In genomic region chr11:65060913-65061408, GRCh38 we compare ENCODE assay signal across 1 cellular context.
TF ChIP-seq lines count a peak whose summit lies in the region.

No MANE protein-coding gene starts in this region.

TF ChIP-seq in GM23338, 12 proteins besides CTCF, POLR2A, EP300 and RAD21:
- TF ChIP-seq EZH2phosphoT487 (IDR thresholded peaks at IDR 0.05; ENCODE audit: unreplicated experiment) = no peak
